ENCODE assay signal across 1 cellular context in genomic region chr15:48331796-48332641, GRCh38.
TF ChIP-seq lines count a peak whose summit lies in the region.

No MANE protein-coding gene starts in this region.

TF ChIP-seq in HepG2, 621 proteins besides CTCF, POLR2A, EP300 and RAD21 (continued from another document):
- no peak for TF ChIP-seq ETS1 (CRISPR knock-in tag; IDR thresholded peaks at IDR 0.05)
- TF ChIP-seq ELF3 (CRISPR knock-in tag; IDR thresholded peaks at IDR 0.05): no peak
- TF ChIP-seq PTBP1 (IDR thresholded peaks at IDR 0.05; ENCODE audit: low read depth, low read length, poor library complexity, severe bottlenecking): no peak
- TF ChIP-seq HOMEZ (CRISPR knock-in tag; IDR thresholded peaks at IDR 0.05; ENCODE audit: low read depth): no peak
- TF ChIP-seq KLF15 (CRISPR knock-in tag; IDR thresholded peaks at IDR 0.05; ENCODE audit: borderline replicate concordance): no peak
- 0 out of 2 replicates have a peak, but pooled peaks have one; percentile 30 for TF ChIP-seq GATAD1 (CRISPR knock-in tag; IDR thresholded peaks at IDR 0.05)
- TF ChIP-seq SSRP1 (CRISPR knock-in tag; IDR thresholded peaks at IDR 0.05): no peak
- TF ChIP-seq XBP1 (CRISPR knock-in tag; IDR thresholded peaks at IDR 0.05): no peak
- TF ChIP-seq DMAP1 (CRISPR knock-in tag; IDR thresholded peaks at IDR 0.05): peak; percentile 0; the same call in 1 of the 2 replicates
- peak; percentile 63 for TF ChIP-seq ARID4A (CRISPR knock-in tag; IDR thresholded peaks at IDR 0.05; ENCODE audit: borderline replicate concordance)
- TF ChIP-seq ZNF782 (CRISPR knock-in tag; IDR thresholded peaks at IDR 0.05; ENCODE audit: borderline replicate concordance): no peak
- TF ChIP-seq SNAI1 (CRISPR knock-in tag; IDR thresholded peaks at IDR 0.05; ENCODE audit: borderline replicate concordance): no peak
- no peak for TF ChIP-seq ZNF75D (CRISPR knock-in tag; IDR thresholded peaks at IDR 0.05; ENCODE audit: borderline replicate concordance)
- TF ChIP-seq ZMAT5 (CRISPR knock-in tag; IDR thresholded peaks at IDR 0.05; ENCODE audit: borderline replicate concordance, low read depth): no peak
- TF ChIP-seq MEF2D (CRISPR knock-in tag; IDR thresholded peaks at IDR 0.05): no peak
- no peak for TF ChIP-seq ETV5 (CRISPR knock-in tag; IDR thresholded peaks at IDR 0.05; ENCODE audit: borderline replicate concordance)
- TF ChIP-seq HMGA1 (CRISPR knock-in tag; conservative IDR thresholded peaks at IDR 0.05): no peak
- TF ChIP-seq GPBP1L1 (CRISPR knock-in tag; IDR thresholded peaks at IDR 0.05): no peak
- TF ChIP-seq THYN1 (CRISPR knock-in tag; IDR thresholded peaks at IDR 0.05; ENCODE audit: borderline replicate concordance, low read depth): no peak
- TF ChIP-seq SAP130 (CRISPR knock-in tag; IDR thresholded peaks at IDR 0.05; ENCODE audit: low read depth): peak; percentile 81
- TF ChIP-seq MYNN (CRISPR knock-in tag; IDR thresholded peaks at IDR 0.05; ENCODE audit: low read depth): no peak
- TF ChIP-seq ZNF792 (CRISPR knock-in tag; IDR thresholded peaks at IDR 0.05): 0 out of 2 replicates have a peak, but pooled peaks have one; percentile 17
- TF ChIP-seq NR0B2 (CRISPR knock-in tag; IDR thresholded peaks at IDR 0.05): peak; percentile 34; the same call in 1 of the 2 replicates
- no peak for TF ChIP-seq HOXA9 (CRISPR knock-in tag; IDR thresholded peaks at IDR 0.05; ENCODE audit: borderline replicate concordance)
- TF ChIP-seq ASH2L (IDR thresholded peaks at IDR 0.05; ENCODE audit: insufficient read length, low read depth, low read length): no peak
- no peak for TF ChIP-seq FOSL2 (CRISPR knock-in tag; IDR thresholded peaks at IDR 0.05)
- no peak for TF ChIP-seq ZSCAN30 (CRISPR knock-in tag; IDR thresholded peaks at IDR 0.05)
